2 cellular contexts compared by ENCODE assay signal in the genomic region with DNA sequence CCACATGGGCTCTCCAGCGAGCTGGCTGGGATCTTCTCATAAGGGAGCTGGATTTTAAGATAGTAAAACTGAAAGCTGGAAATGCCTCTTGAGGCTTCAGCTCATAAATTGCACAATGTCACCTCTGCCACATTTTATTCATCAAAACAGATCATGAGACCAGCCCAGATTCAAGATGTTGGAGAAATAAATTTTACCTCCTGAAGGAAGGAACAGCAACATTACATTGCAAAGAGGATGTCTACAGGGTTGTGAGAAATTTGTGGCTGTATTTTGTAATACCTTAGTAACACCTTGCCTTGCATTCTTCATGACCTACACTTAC.
TF ChIP-seq lines count a peak whose summit lies in the region.

No MANE protein-coding gene starts in this region.

TF ChIP-seq in HCT116, 20 proteins besides CTCF, POLR2A, EP300 and RAD21 (continued from another document):
- TF ChIP-seq ZNF274 (IDR thresholded peaks at IDR 0.05; ENCODE audit: low read depth, low read length): no peak
- TF ChIP-seq CBX3 (IDR thresholded peaks at IDR 0.05; ENCODE audit: low read depth): no peak
- TF ChIP-seq JUND (IDR thresholded peaks at IDR 0.05): no peak
- no peak for TF ChIP-seq SIN3A (IDR thresholded peaks at IDR 0.05; ENCODE audit: low read depth)
- no peak for TF ChIP-seq ELF1 (IDR thresholded peaks at IDR 0.05; ENCODE audit: borderline replicate concordance, low read depth)
- TF ChIP-seq, protein P1, sequence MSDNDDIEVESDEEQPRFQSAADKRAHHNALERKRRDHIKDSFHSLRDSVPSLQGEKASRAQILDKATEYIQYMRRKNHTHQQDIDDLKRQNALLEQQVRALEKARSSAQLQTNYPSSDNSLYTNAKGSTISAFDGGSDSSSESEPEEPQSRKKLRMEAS (IDR thresholded peaks at IDR 0.05): no peak
- TF ChIP-seq, protein P2, sequence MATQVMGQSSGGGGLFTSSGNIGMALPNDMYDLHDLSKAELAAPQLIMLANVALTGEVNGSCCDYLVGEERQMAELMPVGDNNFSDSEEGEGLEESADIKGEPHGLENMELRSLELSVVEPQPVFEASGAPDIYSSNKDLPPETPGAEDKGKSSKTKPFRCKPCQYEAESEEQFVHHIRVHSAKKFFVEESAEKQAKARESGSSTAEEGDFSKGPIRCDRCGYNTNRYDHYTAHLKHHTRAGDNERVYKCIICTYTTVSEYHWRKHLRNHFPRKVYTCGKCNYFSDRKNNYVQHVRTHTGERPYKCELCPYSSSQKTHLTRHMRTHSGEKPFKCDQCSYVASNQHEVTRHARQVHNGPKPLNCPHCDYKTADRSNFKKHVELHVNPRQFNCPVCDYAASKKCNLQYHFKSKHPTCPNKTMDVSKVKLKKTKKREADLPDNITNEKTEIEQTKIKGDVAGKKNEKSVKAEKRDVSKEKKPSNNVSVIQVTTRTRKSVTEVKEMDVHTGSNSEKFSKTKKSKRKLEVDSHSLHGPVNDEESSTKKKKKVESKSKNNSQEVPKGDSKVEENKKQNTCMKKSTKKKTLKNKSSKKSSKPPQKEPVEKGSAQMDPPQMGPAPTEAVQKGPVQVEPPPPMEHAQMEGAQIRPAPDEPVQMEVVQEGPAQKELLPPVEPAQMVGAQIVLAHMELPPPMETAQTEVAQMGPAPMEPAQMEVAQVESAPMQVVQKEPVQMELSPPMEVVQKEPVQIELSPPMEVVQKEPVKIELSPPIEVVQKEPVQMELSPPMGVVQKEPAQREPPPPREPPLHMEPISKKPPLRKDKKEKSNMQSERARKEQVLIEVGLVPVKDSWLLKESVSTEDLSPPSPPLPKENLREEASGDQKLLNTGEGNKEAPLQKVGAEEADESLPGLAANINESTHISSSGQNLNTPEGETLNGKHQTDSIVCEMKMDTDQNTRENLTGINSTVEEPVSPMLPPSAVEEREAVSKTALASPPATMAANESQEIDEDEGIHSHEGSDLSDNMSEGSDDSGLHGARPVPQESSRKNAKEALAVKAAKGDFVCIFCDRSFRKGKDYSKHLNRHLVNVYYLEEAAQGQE (IDR thresholded peaks at IDR 0.05; ENCODE audit: low read depth): no peak
- no peak for TF ChIP-seq ZFX (IDR thresholded peaks at IDR 0.05)

TF ChIP-seq in HepG2, 621 proteins besides CTCF, POLR2A, EP300 and RAD21 (continued from another document):
- TF ChIP-seq XRCC5 (optimal IDR thresholded peaks at IDR 0.05; ENCODE audit: low read length): no peak
- TF ChIP-seq FLYWCH1 (CRISPR knock-in tag; IDR thresholded peaks at IDR 0.05): no peak
- TF ChIP-seq SRSF1 (optimal IDR thresholded peaks at IDR 0.05; ENCODE audit: low read depth, low read length): no peak
- TF ChIP-seq FOXC1 (CRISPR knock-in tag; IDR thresholded peaks at IDR 0.05; ENCODE audit: borderline replicate concordance): no peak
- TF ChIP-seq KAT7 (CRISPR knock-in tag; IDR thresholded peaks at IDR 0.05; ENCODE audit: borderline replicate concordance): no peak
- TF ChIP-seq, protein P3, sequence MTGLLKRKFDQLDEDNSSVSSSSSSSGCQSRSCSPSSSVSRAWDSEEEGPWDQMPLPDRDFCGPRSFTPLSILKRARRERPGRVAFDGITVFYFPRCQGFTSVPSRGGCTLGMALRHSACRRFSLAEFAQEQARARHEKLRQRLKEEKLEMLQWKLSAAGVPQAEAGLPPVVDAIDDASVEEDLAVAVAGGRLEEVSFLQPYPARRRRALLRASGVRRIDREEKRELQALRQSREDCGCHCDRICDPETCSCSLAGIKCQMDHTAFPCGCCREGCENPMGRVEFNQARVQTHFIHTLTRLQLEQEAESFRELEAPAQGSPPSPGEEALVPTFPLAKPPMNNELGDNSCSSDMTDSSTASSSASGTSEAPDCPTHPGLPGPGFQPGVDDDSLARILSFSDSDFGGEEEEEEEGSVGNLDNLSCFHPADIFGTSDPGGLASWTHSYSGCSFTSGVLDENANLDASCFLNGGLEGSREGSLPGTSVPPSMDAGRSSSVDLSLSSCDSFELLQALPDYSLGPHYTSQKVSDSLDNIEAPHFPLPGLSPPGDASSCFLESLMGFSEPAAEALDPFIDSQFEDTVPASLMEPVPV (CRISPR knock-in tag; IDR thresholded peaks at IDR 0.05): no peak
- TF ChIP-seq, protein P4, sequence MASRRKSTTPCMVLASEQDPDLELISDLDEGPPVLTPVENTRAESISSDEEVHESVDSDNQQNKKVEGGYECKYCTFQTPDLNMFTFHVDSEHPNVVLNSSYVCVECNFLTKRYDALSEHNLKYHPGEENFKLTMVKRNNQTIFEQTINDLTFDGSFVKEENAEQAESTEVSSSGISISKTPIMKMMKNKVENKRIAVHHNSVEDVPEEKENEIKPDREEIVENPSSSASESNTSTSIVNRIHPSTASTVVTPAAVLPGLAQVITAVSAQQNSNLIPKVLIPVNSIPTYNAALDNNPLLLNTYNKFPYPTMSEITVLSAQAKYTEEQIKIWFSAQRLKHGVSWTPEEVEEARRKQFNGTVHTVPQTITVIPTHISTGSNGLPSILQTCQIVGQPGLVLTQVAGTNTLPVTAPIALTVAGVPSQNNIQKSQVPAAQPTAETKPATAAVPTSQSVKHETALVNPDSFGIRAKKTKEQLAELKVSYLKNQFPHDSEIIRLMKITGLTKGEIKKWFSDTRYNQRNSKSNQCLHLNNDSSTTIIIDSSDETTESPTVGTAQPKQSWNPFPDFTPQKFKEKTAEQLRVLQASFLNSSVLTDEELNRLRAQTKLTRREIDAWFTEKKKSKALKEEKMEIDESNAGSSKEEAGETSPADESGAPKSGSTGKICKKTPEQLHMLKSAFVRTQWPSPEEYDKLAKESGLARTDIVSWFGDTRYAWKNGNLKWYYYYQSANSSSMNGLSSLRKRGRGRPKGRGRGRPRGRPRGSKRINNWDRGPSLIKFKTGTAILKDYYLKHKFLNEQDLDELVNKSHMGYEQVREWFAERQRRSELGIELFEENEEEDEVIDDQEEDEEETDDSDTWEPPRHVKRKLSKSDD (CRISPR knock-in tag; IDR thresholded peaks at IDR 0.05; ENCODE audit: low read depth): no peak
- TF ChIP-seq, protein P5, sequence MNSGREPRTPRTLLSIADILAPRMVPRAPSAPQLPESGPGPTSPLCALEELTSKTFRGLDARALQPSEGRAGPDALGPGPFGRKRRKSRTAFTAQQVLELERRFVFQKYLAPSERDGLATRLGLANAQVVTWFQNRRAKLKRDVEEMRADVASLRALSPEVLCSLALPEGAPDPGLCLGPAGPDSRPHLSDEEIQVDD (CRISPR knock-in tag; IDR thresholded peaks at IDR 0.05; ENCODE audit: borderline replicate concordance): no peak
- no peak for TF ChIP-seq MEIS1 (CRISPR knock-in tag; IDR thresholded peaks at IDR 0.05; ENCODE audit: borderline replicate concordance)
- no peak for TF ChIP-seq ZNF672 (CRISPR knock-in tag; IDR thresholded peaks at IDR 0.05)
- no peak for TF ChIP-seq GPN1 (CRISPR knock-in tag; IDR thresholded peaks at IDR 0.05; ENCODE audit: borderline replicate concordance)
- no peak for TF ChIP-seq ZNF3 (CRISPR knock-in tag; IDR thresholded peaks at IDR 0.05)
